8 cellular contexts compared by ENCODE assay signal in the genomic region with DNA sequence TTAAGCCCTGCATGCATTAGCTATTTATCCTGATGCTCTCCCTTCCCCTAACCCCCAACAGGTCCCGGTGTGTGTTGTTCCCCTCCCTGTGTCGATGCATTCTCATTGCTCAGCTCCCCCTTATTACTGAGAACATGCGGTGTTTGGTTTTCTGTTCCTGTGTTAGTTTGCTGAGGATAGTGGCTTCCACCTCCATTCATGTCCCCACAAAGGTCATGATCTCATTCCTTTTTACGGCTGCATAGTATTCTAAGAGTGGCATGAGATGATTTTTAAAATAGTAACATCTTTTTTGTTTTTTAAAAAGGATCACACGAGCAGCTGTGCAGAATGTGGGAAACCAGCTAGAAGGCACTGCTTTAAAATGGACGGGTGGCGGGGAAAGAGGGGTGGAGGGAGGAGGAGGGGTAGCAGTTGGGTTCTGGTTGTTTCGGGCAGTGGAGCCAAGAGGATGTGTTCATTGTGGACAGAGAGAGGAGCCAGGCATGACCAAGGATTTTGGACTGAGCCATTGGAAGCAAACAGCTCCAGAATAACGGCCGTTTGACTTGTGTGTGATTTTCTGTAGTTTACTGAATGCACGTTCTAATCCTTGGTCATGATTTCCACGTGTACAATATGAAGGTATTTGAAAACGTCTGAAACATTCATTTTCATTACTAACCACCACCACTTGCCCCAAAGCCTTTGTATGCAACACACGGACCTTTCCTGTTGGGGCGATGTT. TPM values are rescaled to one million over a fixed set of nuclear protein-coding genes. Genes with fewer than 3 reads are reported as not detected.
DNase-seq lines count a peak whose midpoint lies in the region; ATAC-seq and TF ChIP-seq lines count a peak whose summit lies in the region.

No MANE protein-coding gene starts in this region.

- H4K8ac ChIP-seq in mesendoderm (ENCODE audit: low read depth, low read length), result no peak overlapping the region

- H3K27me3 ChIP-seq in ACC112 (ENCODE audit: insufficient read depth, low read length) (no peaks in the 10 kb centered on the region), mesendoderm (ENCODE audit: insufficient read depth, low read length, poor library complexity) (no peaks in the 10 kb centered on the region)

- no peak overlapping the region for H2BK120ac ChIP-seq in mesendoderm (ENCODE audit: low read depth, low read length)

- no peak overlapping the region for H2BK15ac ChIP-seq in mesendoderm (replicated peaks; ENCODE audit: low read depth)

- H3K9ac ChIP-seq in mesendoderm (ENCODE audit: low read length), result peak overlapping the region; percentile 89

- H3K56ac ChIP-seq in mesendoderm (ENCODE audit: low read length), result peak overlapping the region; percentile 97

- H3K23ac ChIP-seq in mesendoderm (ENCODE audit: low read length), result peak overlapping the region; percentile 29

- WGBS in mesendoderm (ENCODE audit: extremely low coverage, insufficient coverage, low lambda C conversion rate), result no CpG with 5 or more reads among the region's 15 CpGs

- DNase-seq in HEK293T (ENCODE audit: extremely low spot score), result no peak
- DNase-seq in astrocyte of the spinal cord (ENCODE audit: low read depth, low spot score), result no peak
- no peak for DNase-seq in mesendoderm

- no peak for TF ChIP-seq CTCF in astrocyte of the spinal cord (IDR thresholded peaks at IDR 0.05; ENCODE audit: low read depth, low read length)

- peak overlapping the region; percentile 96 for H2AFZ ChIP-seq in ACC112 (ENCODE audit: low read length, unreplicated experiment)

- peak overlapping the region; percentile 98 for H3K4me2 ChIP-seq in mesendoderm (ENCODE audit: low read length)

- no peak overlapping the region for H4K5ac ChIP-seq in mesendoderm (ENCODE audit: low read length)

- no peak overlapping the region for H2BK5ac ChIP-seq in mesendoderm (ENCODE audit: low read length)

- H3K4me3 ChIP-seq in ACC112 (ENCODE audit: low read depth, low read length) (peak overlapping the region; percentile 80), astrocyte of the spinal cord (ENCODE audit: low read depth, low read length) (peak overlapping the region; percentile 58), mesendoderm (ENCODE audit: low read length) (peak overlapping the region; percentile 72)

- H3K79me2 ChIP-seq in ACC112 (ENCODE audit: control insufficient read depth, insufficient read depth, low read length, unreplicated experiment) (peaks cover 25% of the 10 kb centered on the region), mesendoderm (ENCODE audit: control insufficient read depth, insufficient read depth, low read length) (peaks cover 23% of the 10 kb centered on the region)

- peaks cover 9% of the 10 kb centered on the region for H3K79me1 ChIP-seq in mesendoderm (ENCODE audit: low read length)

- peak overlapping the region; percentile 90 for H3K27ac ChIP-seq in ACC112 (ENCODE audit: low read depth, low read length)
- peak overlapping the region; percentile 99 for H3K27ac ChIP-seq in mesendoderm (ENCODE audit: low read depth, low read length)

- H3K4me1 ChIP-seq in ACC112 (ENCODE audit: control insufficient read depth, insufficient read depth, low read length, unreplicated experiment) (peaks cover 9% of the 10 kb centered on the region), mesendoderm (ENCODE audit: control insufficient read depth, low read depth, low read length) (peaks cover 12% of the 10 kb centered on the region)

- in situ Hi-C loops in astrocyte of the spinal cord (cut with HindIII; ENCODE audit: low sequenced_read_pairs), result no loop called here

- H3K18ac ChIP-seq in mesendoderm (ENCODE audit: low read length), result no peak overlapping the region

- POLR2A ChIA-PET in HEK293T (lab: Yijun Ruan, JAX), result interaction anchor here (1.2 to 1.8 kb wide), 4 partner anchors 10 to 273 kb away, joined by 3 to 6 read pairs (median 4); partner anchors contain the start of genes NSUN2 and SRD5A1

- H2AK5ac ChIP-seq in mesendoderm (ENCODE audit: low read length), result no peak overlapping the region

- CTCF ChIA-PET in HEK293T (lab: Yijun Ruan, JAX), result no interaction called here

- H3K36me3 ChIP-seq in ACC112 (ENCODE audit: insufficient read depth, low read length), result no peaks in the 10 kb centered on the region
- no peaks in the 10 kb centered on the region for H3K36me3 ChIP-seq in mesendoderm (ENCODE audit: control insufficient read depth, insufficient read depth, low read length)

- ATAC-seq in HG02759 (IDR thresholded peaks at IDR 0.05; ENCODE audit: unreplicated experiment) (no peak), HG03520 (IDR thresholded peaks at IDR 0.05; ENCODE audit: unreplicated experiment) (no peak), GM21576 (IDR thresholded peaks at IDR 0.05; ENCODE audit: unreplicated experiment) (no peak), HG03039 (IDR thresholded peaks at IDR 0.05; ENCODE audit: unreplicated experiment) (no peak)

- no peak overlapping the region for H3K4ac ChIP-seq in mesendoderm (ENCODE audit: low read depth, low read length)

TF ChIP-seq in HEK293T, 16 proteins besides CTCF, POLR2A, EP300 and RAD21:
- no peak for TF ChIP-seq NFRKB (IDR thresholded peaks at IDR 0.05)
- no peak for TF ChIP-seq HDGF (IDR thresholded peaks at IDR 0.05; ENCODE audit: borderline replicate concordance)
- TF ChIP-seq TARDBP (IDR thresholded peaks at IDR 0.05), result 0 out of 2 replicates have a peak, but pooled peaks have one; percentile 33
- TF ChIP-seq FOXK2 (IDR thresholded peaks at IDR 0.05), result no peak
- no peak for TF ChIP-seq PKNOX1 (IDR thresholded peaks at IDR 0.05)
- no peak for TF ChIP-seq FOXM1 (IDR thresholded peaks at IDR 0.05; ENCODE audit: borderline replicate concordance)
- no peak for TF ChIP-seq CTBP1 (IDR thresholded peaks at IDR 0.05; ENCODE audit: borderline replicate concordance)
- TF ChIP-seq ARNT (IDR thresholded peaks at IDR 0.05), result no peak

RNA-seq across cellular contexts. Expression of gene TENT4A, which starts 1.7 kb away (rescaled TPM):
- 17.2 TPM for polyA plus RNA-seq in mesendoderm (2013, experiment 1 of 2)
- 17.1 TPM for polyA plus RNA-seq in mesendoderm (2013, experiment 2 of 2)
